ENCODE assay signal across 21 cellular contexts in genomic region chr16:24062270-24062817, GRCh38.
"Had no signal": no experiment of that assay in that cellular context is flagged by ENCODE, and none has a peak within 500 bp of the region (broad histone marks: within the 10 kb centered on the region; RNA-seq: fewer than 3 reads in every experiment).

No MANE protein-coding gene starts in this region.

- DNase-seq: activated CD4-positive, alpha-beta T cell treated with anti-CD3 and anti-CD28 coated beads for 36 hours; activated CD4-positive, alpha-beta T cell treated with anti-CD3 and anti-CD28 coated beads, Interleukin-2, amount 50 U/mL, for 4 hours; activated gamma-delta T cell; activated naive CD4-positive, alpha-beta T cell treated with anti-CD3 and anti-CD28 coated beads, Interleukin-2, amount 50 U/mL, for 16 hours; activated T-cell treated with anti-CD3 and anti-CD28 coated beads for 4 hours; brain microvascular endothelial cell; caudate nucleus; effector CD8-positive, alpha-beta T cell; foreskin keratinocyte; left ventricle myocardium inferior; nephron progenitor cell; occipital lobe; posterior cingulate gyrus; stimulated activated CD4-positive, alpha-beta T cell treated with anti-CD3 and anti-CD28 coated beads, Interleukin-4, amount 100 ng/mL, for 4 hours; substantia nigra; T-helper 9 cell; thyroid gland had no signal

- H3K36me3 Mint-ChIP-seq: mesothelial cell of epicardium, WTC11 had no signal

- H3K27ac Mint-ChIP-seq: activated CD4-positive, alpha-beta T cell treated with anti-CD3 and anti-CD28 coated beads for 36 hours; dendritic cell treated with granulocyte-macrophage colony-stimulating factor and Interleukin-4, amounts not matched to agents 40 ng/mL and 50 ng/mL, for 4 days; mesothelial cell of epicardium; nephron progenitor cell; stimulated activated naive CD8-positive, alpha-beta T cell treated with anti-CD3 and anti-CD28 coated beads, Interleukin-15, Interleukin-2, amounts not matched to agents 100 ng/mL and 50 ng/mL, for 24 hours; WTC11 had no signal

- H3K9me3 Mint-ChIP-seq: dendritic cell treated with granulocyte-macrophage colony-stimulating factor and Interleukin-4, amounts not matched to agents 40 ng/mL and 50 ng/mL, for 4 days; stimulated activated naive CD8-positive, alpha-beta T cell treated with anti-CD3 and anti-CD28 coated beads, Interleukin-15, Interleukin-2, amounts not matched to agents 100 ng/mL and 50 ng/mL, for 24 hours; WTC11 had no signal

- H3K4me1 Mint-ChIP-seq: activated CD4-positive, alpha-beta T cell treated with anti-CD3 and anti-CD28 coated beads for 36 hours; mesothelial cell of epicardium; nephron progenitor cell had no signal

- H3K4me3 Mint-ChIP-seq: activated CD4-positive, alpha-beta T cell treated with anti-CD3 and anti-CD28 coated beads for 36 hours; dendritic cell treated with granulocyte-macrophage colony-stimulating factor and Interleukin-4, amounts not matched to agents 40 ng/mL and 50 ng/mL, for 4 days; mesothelial cell of epicardium; nephron progenitor cell; stimulated activated naive CD8-positive, alpha-beta T cell treated with anti-CD3 and anti-CD28 coated beads, Interleukin-15, Interleukin-2, amounts not matched to agents 100 ng/mL and 50 ng/mL, for 24 hours; WTC11 had no signal

- ATAC-seq: activated CD4-positive, alpha-beta T cell treated with anti-CD3 and anti-CD28 coated beads for 36 hours; foreskin keratinocyte; WTC11 had no signal

- H3K27me3 Mint-ChIP-seq: activated CD4-positive, alpha-beta T cell treated with anti-CD3 and anti-CD28 coated beads for 36 hours; dendritic cell treated with granulocyte-macrophage colony-stimulating factor and Interleukin-4, amounts not matched to agents 40 ng/mL and 50 ng/mL, for 4 days; stimulated activated naive CD8-positive, alpha-beta T cell treated with anti-CD3 and anti-CD28 coated beads, Interleukin-15, Interleukin-2, amounts not matched to agents 100 ng/mL and 50 ng/mL, for 24 hours had no signal
